ENCODE assay signal across 12 cellular contexts in genomic region chr1:222897527-222898190, GRCh38.
A peak's percentile ranks its signal among the peaks of the same experiment; 100 is the strongest.
DNase-seq lines count a peak whose midpoint lies in the region; FAIRE-seq and TF ChIP-seq lines count a peak whose summit lies in the region.
"Had no signal": no experiment of that assay in that cellular context is flagged by ENCODE, and none has a peak within 500 bp of the region (broad histone marks: within the 10 kb centered on the region; RNA-seq: fewer than 3 reads in every experiment).

No MANE protein-coding gene starts in this region.

- peak overlapping the region; percentile 66 for H2AFZ ChIP-seq in ACC112 (ENCODE audit: low read length, unreplicated experiment)

- TF ChIP-seq POLR2A in H54 (IDR thresholded peaks at IDR 0.05; ENCODE audit: low read depth, low read length) = no peak

- no peak overlapping the region for H3K9ac ChIP-seq in mucosa of rectum (ENCODE audit: low read depth in 1 of 2, low read length in 2 of 2)

- H3K27me3 ChIP-seq in ACC112 (ENCODE audit: insufficient read depth, low read length) (no peaks in the 10 kb centered on the region), bronchial epithelial cell (ENCODE audit: control insufficient read depth, insufficient read depth, low read length) (no peaks in the 10 kb centered on the region), mucosa of rectum (ENCODE audit: control insufficient read depth in 2 of 2, insufficient read depth in 2 of 2, low read length in 2 of 2) (no peaks in the 10 kb centered on the region)

- DNase-seq in H54 (ENCODE audit: insufficient read length, low spot score) (no peak), bronchial epithelial cell (ENCODE audit: low read depth) (peak; percentile 15), NCI-H69 (lab: John Stamatoyannopoulos, UW) (no peak), GM13977 (ENCODE audit: low spot score) (no peak), C1 segment of cervical spinal cord (lab: John Stamatoyannopoulos, UW) (no peak)
- no peak for DNase-seq in stimulated activated CD4-positive, alpha-beta T cell treated with anti-CD3 and anti-CD28 coated beads, Interleukin-12 subunit alpha, Interleukin-12 subunit beta, amount 100 ng/mL, for 4 hours
- DNase-seq: activated CD8-positive, alpha-beta memory T cell treated with anti-CD3 and anti-CD28 coated beads for 24 hours; midbrain; NCI-H446 treated with DMSO at 0.1 percent for 48 hours had no signal

- H3K4me3 ChIP-seq in ACC112 (ENCODE audit: low read depth, low read length) = peak overlapping the region; percentile 79
- H3K4me3 ChIP-seq in bronchial epithelial cell (ENCODE audit: low read depth, low read length) = no peak overlapping the region
- H3K4me3 ChIP-seq in mucosa of rectum (ENCODE audit: low read length in 2 of 2) = peak overlapping the region; percentile 35 to 42

- peak overlapping the region; percentile 70 for H3K27ac ChIP-seq in ACC112 (ENCODE audit: low read depth, low read length)
- H3K27ac ChIP-seq in mucosa of rectum (ENCODE audit: low read depth in 2 of 2, low read length in 2 of 2) = peak overlapping the region in 1 of 2 donors; percentile 54
- H3K27ac ChIP-seq: HL-60 had no signal

- FAIRE-seq in H54 (lab: Jason Lieb, UNC) (peak; percentile 36), bronchial epithelial cell (lab: Jason Lieb, UNC) (no peak)

- H3K9me3 ChIP-seq in mucosa of rectum (ENCODE audit: control insufficient read depth in 2 of 2, low read length in 2 of 2) = no peaks in the 10 kb centered on the region

- H3K36me3 ChIP-seq in ACC112 (ENCODE audit: insufficient read depth, low read length) (no peaks in the 10 kb centered on the region), bronchial epithelial cell (ENCODE audit: control insufficient read depth, insufficient read depth, low read length) (no peaks in the 10 kb centered on the region), mucosa of rectum (ENCODE audit: control insufficient read depth in 2 of 2, insufficient read depth in 2 of 2, low read length in 2 of 2) (no peaks in the 10 kb centered on the region)

- no peak for TF ChIP-seq CTCF in bronchial epithelial cell (IDR thresholded peaks at IDR 0.05; ENCODE audit: insufficient read depth, low read length, severe bottlenecking)
- TF ChIP-seq CTCF in GM13977 (IDR thresholded peaks at IDR 0.05; ENCODE audit: extremely low read depth, insufficient read depth, missing control alignments) = no peak

- no peaks in the 10 kb centered on the region for H3K79me2 ChIP-seq in ACC112 (ENCODE audit: control insufficient read depth, insufficient read depth, low read length, unreplicated experiment)

- H3K4me1 ChIP-seq in ACC112 (ENCODE audit: control insufficient read depth, insufficient read depth, low read length, unreplicated experiment) = peaks cover 19% of the 10 kb centered on the region
- peaks cover 0 to 3% of the 10 kb centered on the region in 2 donors for H3K4me1 ChIP-seq in mucosa of rectum (ENCODE audit: control insufficient read depth in 2 of 2, insufficient read depth in 2 of 2, low read length in 2 of 2)

- in situ Hi-C loops in GM13977 (cut with MboI; ENCODE audit: low pct_unique_long_range_greater_than_20kb, low sequenced_read_pairs, unreplicated experiment) = no loop called here
